Comparison of ENCODE assay signal across 26 cellular contexts in the genomic region with DNA sequence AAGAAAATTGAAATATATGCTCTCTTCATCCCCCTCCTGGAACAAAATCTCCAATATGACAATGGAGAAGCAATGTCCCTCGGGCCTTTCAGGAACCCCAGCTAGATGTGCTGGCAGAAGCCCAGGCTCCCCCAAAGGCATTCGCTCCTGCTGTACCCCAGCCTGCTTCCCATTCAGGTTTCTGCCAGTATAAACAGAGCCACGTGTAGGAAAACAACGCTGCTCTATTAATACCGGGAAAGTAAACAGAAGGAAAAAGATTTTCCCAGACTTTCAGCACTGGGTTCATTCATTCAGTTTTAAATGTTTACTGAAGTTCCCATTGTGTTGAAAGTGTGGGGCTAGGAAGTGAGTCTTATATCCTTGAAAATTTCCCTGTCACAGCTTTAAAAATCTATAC.
"Had no signal": no experiment of that assay in that cellular context is flagged by ENCODE, and none has a peak within 500 bp of the region (broad histone marks: within the 10 kb centered on the region; RNA-seq: fewer than 3 reads in every experiment).

No MANE protein-coding gene starts in this region.

- DNase-seq: dorsolateral prefrontal cortex; effector CD4-positive, alpha-beta T cell; head of caudate nucleus; kidney; left lung; mesenchymal stem cell; mucosa of descending colon; naive B cell; occipital lobe; pancreas; stimulated activated CD4-positive, alpha-beta T cell treated with anti-CD3 and anti-CD28 coated beads, Interleukin-12 subunit alpha, Interleukin-12 subunit beta, amount 100 ng/mL, for 4 hours; stimulated activated CD4-positive, alpha-beta T cell treated with anti-CD3 and anti-CD28 coated beads, Interleukin-1b, Interleukin-23, amount 100 ng/mL, for 48 hours; stimulated activated CD4-positive, alpha-beta T cell treated with anti-CD3 and anti-CD28 coated beads, Interleukin-4, amount 100 ng/mL, for 1 hour; stimulated activated CD8-positive, alpha-beta memory T cell treated with anti-CD3 and anti-CD28 coated beads, Interleukin-4, amount 100 ng/mL, for 48 hours; stimulated activated naive CD4-positive, alpha-beta T cell; stimulated activated naive CD8-positive, alpha-beta T cell treated with anti-CD3 and anti-CD28 coated beads, Interleukin-15, amount 100 ng/mL, for 72 hours; transverse colon; upper lobe of right lung; uterus had no signal

- H3K4me1 Mint-ChIP-seq: naive B cell; stimulated activated naive CD8-positive, alpha-beta T cell treated with anti-CD3 and anti-CD28 coated beads, Interleukin-15, amount 100 ng/mL, for 72 hours had no signal

- H3K4me1 ChIP-seq: left lung, pancreas, suprapubic skin, transverse colon, upper lobe of right lung, uterus had no signal

- H3K27ac Mint-ChIP-seq: mesothelial cell of epicardium, naive B cell, nephron had no signal

- H3K27ac ChIP-seq: dorsolateral prefrontal cortex, left lung, pancreas, suprapubic skin, transverse colon, upper lobe of right lung, uterus had no signal

- H3K9me3 ChIP-seq: left lung, mucosa of descending colon, pancreas, suprapubic skin, transverse colon, upper lobe of right lung, uterus had no signal

- H3K27me3 Mint-ChIP-seq: stimulated activated naive CD8-positive, alpha-beta T cell treated with anti-CD3 and anti-CD28 coated beads, Interleukin-15, amount 100 ng/mL, for 72 hours had no signal

- FAIRE-seq: colon, frontal cortex, kidney, pancreas had no signal

- H3K4me2 ChIP-seq: smooth muscle cell had no signal

- H3K36me3 ChIP-seq: left lung, pancreas, suprapubic skin, transverse colon, upper lobe of right lung, uterus had no signal

- H3K4me3 ChIP-seq: dorsolateral prefrontal cortex, left lung, mucosa of descending colon, pancreas, smooth muscle cell, suprapubic skin, transverse colon, upper lobe of right lung, uterus had no signal

- H3K27me3 ChIP-seq: dorsolateral prefrontal cortex, left lung, pancreas, suprapubic skin, transverse colon, upper lobe of right lung, uterus had no signal

- H3K36me3 Mint-ChIP-seq: mesothelial cell of epicardium, naive B cell had no signal

- H3K4me3 Mint-ChIP-seq: mesothelial cell of epicardium; naive B cell; nephron; stimulated activated naive CD8-positive, alpha-beta T cell treated with anti-CD3 and anti-CD28 coated beads, Interleukin-15, amount 100 ng/mL, for 72 hours had no signal

- H3K9me3 Mint-ChIP-seq: nephron had no signal

- ATAC-seq: left lung; mucosa of descending colon; pancreas; sciatic nerve; stimulated activated naive CD8-positive, alpha-beta T cell treated with anti-CD3 and anti-CD28 coated beads, Interleukin-15, amount 100 ng/mL, for 72 hours; upper lobe of right lung had no signal
